In genomic region chr4:40228497-40229365, GRCh38 we compare ENCODE assay signal across 8 cellular contexts. TPM values are rescaled to one million over a fixed set of nuclear protein-coding genes. Genes with fewer than 3 reads are reported as not detected.
DNase-seq lines count a peak whose midpoint lies in the region; ATAC-seq, FAIRE-seq and TF ChIP-seq lines count a peak whose summit lies in the region.
"Had no signal": no experiment of that assay in that cellular context is flagged by ENCODE, and none has a peak within 500 bp of the region (broad histone marks: within the 10 kb centered on the region; RNA-seq: fewer than 3 reads in every experiment).

No MANE protein-coding gene starts in this region.

- no peak overlapping the region for H3K4me3 ChIP-seq in OCI-LY1 (ENCODE audit: low read depth, low read length, poor library complexity, severe bottlenecking)
- no peak overlapping the region for H3K4me3 ChIP-seq in foreskin fibroblast (ENCODE audit: low read depth in 1 of 2, low read length in 2 of 2)

- 0 out of 2 replicates have a peak, but pooled peaks cover 3% of the 10 kb centered on the region for H3F3A ChIP-seq in OCI-LY1 (ENCODE audit: insufficient read depth, low read length)

- H3K27ac ChIP-seq in OCI-LY1 (ENCODE audit: low read depth, low read length, poor library complexity, severe bottlenecking), result peak overlapping the region; percentile 59
- H3K27ac ChIP-seq: neutrophil had no signal

- DNase-seq in GM12891 (ENCODE audit: insufficient read length, low spot score) (no peak), foreskin fibroblast (no peak), NCI-H345 (lab: John Stamatoyannopoulos, UW) (no peak), NCI-H2107 (lab: John Stamatoyannopoulos, UW) (no peak), amygdala (lab: John Stamatoyannopoulos, UW) (no peak)

- peaks cover 91% of the 10 kb centered on the region for H3K36me3 ChIP-seq in OCI-LY1 (ENCODE audit: insufficient read depth, low read length)

- H3K79me2 ChIP-seq in OCI-LY1 (ENCODE audit: insufficient read depth, low read length), result peaks cover 99% of the 10 kb centered on the region

- H2AFZ ChIP-seq in OCI-LY1 (ENCODE audit: low read length), result no peak overlapping the region

- peaks cover 99% of the 10 kb centered on the region for H3K4me1 ChIP-seq in OCI-LY1 (ENCODE audit: insufficient read depth, low read length, severe bottlenecking)

- H3K9ac ChIP-seq in OCI-LY1 (ENCODE audit: low read length), result peak overlapping the region; percentile 25; the same call in 1 of the 2 replicates

- no peaks in the 10 kb centered on the region for H3K27me3 ChIP-seq in OCI-LY1 (ENCODE audit: insufficient read depth, low read length)
- H3K27me3 ChIP-seq: neutrophil had no signal

- no peaks in the 10 kb centered on the region for H3K9me2 ChIP-seq in OCI-LY1 (ENCODE audit: low read depth, low read length)

- TF ChIP-seq CTCF in OCI-LY1 (IDR thresholded peaks at IDR 0.05; ENCODE audit: low read length) (peak; percentile 54; the same call in 1 of the 2 replicates), foreskin fibroblast (IDR thresholded peaks at IDR 0.05; ENCODE audit: low read depth, low read length) (peak; percentile 31)

- peak; percentile 76 for FAIRE-seq in GM12891 (lab: Jason Lieb, UNC)

- TF ChIP-seq POLR2A in GM12891 (IDR thresholded peaks at IDR 0.05; ENCODE audit: low read depth, low read length), result no peak

- peak; percentile 43 for ATAC-seq in GM21737 (IDR thresholded peaks at IDR 0.05; ENCODE audit: unreplicated experiment)

- H3K4me2 ChIP-seq in OCI-LY1 (ENCODE audit: low read length), result peak overlapping the region; percentile 2; the same call in 1 of the 2 replicates

- H3K9me3 ChIP-seq in OCI-LY1 (ENCODE audit: low read length), result no peaks in the 10 kb centered on the region
- H3K9me3 ChIP-seq: neutrophil had no signal

- H4K20me1 ChIP-seq in OCI-LY1 (ENCODE audit: insufficient read depth, low read length), result peaks cover 9% of the 10 kb centered on the region; the same call in 1 of the 2 replicates

TF ChIP-seq in GM12891, 5 proteins besides CTCF, POLR2A, EP300 and RAD21:
- TF ChIP-seq PAX5 (IDR thresholded peaks at IDR 0.05; ENCODE audit: insufficient read depth, low read length, severe bottlenecking), result no peak
- TF ChIP-seq SPI1 (IDR thresholded peaks at IDR 0.05; ENCODE audit: low read depth, low read length), result peak; percentile 39; the same call in 1 of the 2 replicates
- peak; percentile 21; the same call in 1 of the 2 replicates for TF ChIP-seq POLR2AphosphoS5 (IDR thresholded peaks at IDR 0.05; ENCODE audit: low read depth, low read length)
- TF ChIP-seq POU2F2 (IDR thresholded peaks at IDR 0.05; ENCODE audit: low read depth, low read length), result peak; percentile 57; the same call in 1 of the 2 replicates
- no peak for TF ChIP-seq TAF1 (IDR thresholded peaks at IDR 0.05; ENCODE audit: low read depth, low read length)

RNA-seq across cellular contexts. Expression of gene RHOH, which starts 31.9 kb away (rescaled TPM):
- 58.4 TPM for polyA plus RNA-seq in GM12891 (2012; ENCODE audit: low read depth, missing spikeins)
